29 cellular contexts compared by ENCODE assay signal in genomic region chr3:88828466-88828865, GRCh38.
"Had no signal": no experiment of that assay in that cellular context is flagged by ENCODE, and none has a peak within 500 bp of the region (broad histone marks: within the 10 kb centered on the region; RNA-seq: fewer than 3 reads in every experiment).

No MANE protein-coding gene starts in this region.

- H3K27ac Mint-ChIP-seq: memory B cell; naive thymus-derived CD8-positive, alpha-beta T cell; nephron; stimulated activated naive B cell treated with anti-CD40 and anti-IgM and Interleukin-4, amounts not matched to agents 10 μg/mL and 1 μg/mL and 100 μg/mL, for 72 hours had no signal

- H3K27me3 Mint-ChIP-seq: memory B cell; naive thymus-derived CD8-positive, alpha-beta T cell; stimulated activated naive B cell treated with anti-CD40 and anti-IgM and Interleukin-4, amounts not matched to agents 10 μg/mL and 1 μg/mL and 100 μg/mL, for 72 hours had no signal

- H3K4me3 Mint-ChIP-seq: memory B cell; naive thymus-derived CD8-positive, alpha-beta T cell; nephron; neural crest cell; stimulated activated naive B cell treated with anti-CD40 and anti-IgM and Interleukin-4, amounts not matched to agents 10 μg/mL and 1 μg/mL and 100 μg/mL, for 72 hours had no signal

- ATAC-seq: mucosa of descending colon; naive thymus-derived CD8-positive, alpha-beta T cell; pancreas; right cardiac atrium; sciatic nerve; stimulated activated naive B cell treated with anti-CD40 and anti-IgM and Interleukin-4, amounts not matched to agents 10 μg/mL and 1 μg/mL and 100 μg/mL, for 72 hours; stimulated activated naive CD8-positive, alpha-beta T cell treated with anti-CD3 and anti-CD28 coated beads, Interleukin-15, Interleukin-2, amounts not matched to agents 100 U/mL and 50 U/mL, for 24 hours; upper lobe of right lung had no signal

- H3K27me3 ChIP-seq: hepatocyte, pancreas, stomach, testis, thyroid gland, transverse colon, upper lobe of right lung had no signal

- H2AFZ ChIP-seq: hepatocyte had no signal

- H3K27ac ChIP-seq: hepatocyte, left ventricle myocardium inferior, pancreas, prostate gland, skin epidermis, stomach, testis, thyroid gland, transverse colon, upper lobe of right lung had no signal

- H3K9me3 Mint-ChIP-seq: memory B cell; nephron; neural crest cell; stimulated activated naive B cell treated with anti-CD40 and anti-IgM and Interleukin-4, amounts not matched to agents 10 μg/mL and 1 μg/mL and 100 μg/mL, for 72 hours had no signal

- H3K36me3 ChIP-seq: left ventricle myocardium inferior, pancreas, prostate gland, stomach, thyroid gland, transverse colon, upper lobe of right lung had no signal

- H3K79me2 ChIP-seq: hepatocyte had no signal

- DNase-seq: islet precursor cell; left ventricle myocardium inferior; midbrain; mucosa of descending colon; naive thymus-derived CD8-positive, alpha-beta T cell; nucleus accumbens; pancreas; posterior cingulate gyrus; retina; right cardiac atrium; stimulated activated CD4-positive, alpha-beta T cell treated with anti-CD3 and anti-CD28 coated beads, Interleukin-12 subunit alpha, Interleukin-12 subunit beta, amount 100 ng/mL, for 4 hours; stimulated activated CD4-positive, alpha-beta T cell treated with anti-CD3 and anti-CD28 coated beads, Interleukin-15, amount 100 ng/mL, for 24 hours; stimulated activated CD4-positive, alpha-beta T cell treated with anti-CD3 and anti-CD28 coated beads, Interleukin-2, amount 100 ng/mL, for 24 hours; stimulated activated CD4-positive, alpha-beta T cell treated with anti-CD3 and anti-CD28 coated beads, Interleukin-4, amount 100 ng/mL, for 1 hour; stimulated activated naive B cell treated with anti-CD40 and anti-IgM and Interleukin-4, amounts not matched to agents 10 μg/mL and 1 μg/mL and 100 μg/mL, for 72 hours; stimulated activated naive CD8-positive, alpha-beta T cell treated with anti-CD3 and anti-CD28 coated beads, Interleukin-15, Interleukin-2, amounts not matched to agents 100 U/mL and 50 U/mL, for 24 hours; stomach; testis; thyroid gland; transverse colon; upper lobe of right lung had no signal

- H3K4me2 ChIP-seq: hepatocyte had no signal

- H3K4me1 Mint-ChIP-seq: memory B cell; naive thymus-derived CD8-positive, alpha-beta T cell; stimulated activated naive B cell treated with anti-CD40 and anti-IgM and Interleukin-4, amounts not matched to agents 10 μg/mL and 1 μg/mL and 100 μg/mL, for 72 hours had no signal

- H3K9me3 ChIP-seq: left ventricle myocardium inferior, mucosa of descending colon, pancreas, prostate gland, stomach, testis, thyroid gland, transverse colon, upper lobe of right lung had no signal

- H3K36me3 Mint-ChIP-seq: memory B cell; naive thymus-derived CD8-positive, alpha-beta T cell; stimulated activated naive B cell treated with anti-CD40 and anti-IgM and Interleukin-4, amounts not matched to agents 10 μg/mL and 1 μg/mL and 100 μg/mL, for 72 hours had no signal

- H3K4me3 ChIP-seq: hepatocyte, left ventricle myocardium inferior, lung, mucosa of descending colon, pancreas, prostate gland, skin epidermis, stomach, testis, thyroid gland, transverse colon, upper lobe of right lung had no signal

- H3K4me1 ChIP-seq: left ventricle myocardium inferior, pancreas, prostate gland, testis, thyroid gland, transverse colon, upper lobe of right lung had no signal
